Comparison of ENCODE assay signal across 8 cellular contexts in the genomic region with DNA sequence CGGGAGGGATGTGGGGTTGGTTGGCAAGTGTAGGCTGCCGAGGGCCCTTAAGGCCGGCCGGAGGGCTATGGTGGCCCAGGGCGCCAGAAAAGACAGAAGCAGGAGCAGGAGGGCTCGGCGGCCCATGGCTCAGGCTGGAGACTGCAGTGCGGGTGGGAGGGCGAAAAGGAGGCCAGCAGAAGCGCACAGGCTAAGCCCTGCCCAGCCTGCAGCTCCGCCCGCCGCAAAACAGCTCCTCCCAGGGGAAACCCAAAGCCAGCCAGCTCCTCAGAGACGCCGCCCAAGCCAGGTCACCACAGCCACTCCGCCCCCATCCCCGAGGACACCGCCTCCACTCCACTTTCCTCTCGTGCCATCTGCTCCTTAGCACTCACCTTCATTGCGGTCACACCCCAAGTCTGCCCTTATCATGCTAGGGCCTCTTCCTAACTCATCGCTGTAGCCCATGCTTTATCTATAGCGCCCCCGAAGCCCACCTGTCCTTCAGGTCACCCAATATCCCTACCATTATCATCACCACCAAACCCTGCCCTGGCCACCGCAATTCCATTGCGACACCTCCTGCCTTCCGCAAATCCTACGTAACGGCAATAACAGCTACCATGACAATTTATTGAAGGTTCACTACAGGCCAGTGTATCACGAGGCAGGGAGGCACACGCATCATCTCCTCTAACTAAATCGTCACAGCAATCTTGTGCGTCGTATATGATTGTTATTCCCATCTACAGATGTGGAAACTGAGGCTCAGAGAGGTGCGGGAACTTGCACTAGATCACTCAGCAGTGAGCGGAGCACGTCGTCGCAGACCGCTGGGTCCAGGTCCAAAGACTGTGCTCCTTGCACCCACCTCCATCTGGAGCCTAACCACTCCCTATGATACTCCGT. TPM values are rescaled to one million over a fixed set of nuclear protein-coding genes. Genes with fewer than 3 reads are reported as not detected.
DNase-seq lines count a peak whose midpoint lies in the region; FAIRE-seq and TF ChIP-seq lines count a peak whose summit lies in the region.

PRCP (minus strand) TSS at position 154 of the 888 bp plus-strand sequence; CDS start at position 126, 28 bp downstream.

- peak within 1 kb of the TSS; percentile 92 to 93 for H3K9ac ChIP-seq in stomach smooth muscle (ENCODE audit: low read length in 2 of 2)

- H3K9me3 ChIP-seq in stomach smooth muscle (ENCODE audit: control insufficient read depth in 2 of 2, low read length in 2 of 2): no peaks in the 10 kb centered on the region

- no peaks in the 10 kb centered on the region for H3K9me3 Mint-ChIP-seq in neural crest cell

- FAIRE-seq in H54 (lab: Jason Lieb, UNC): peak; percentile 96

- DNase-seq in ELF-1 (ENCODE audit: low read depth, low spot score) (peak; percentile 97), H54 (ENCODE audit: insufficient read length, low spot score) (peak; percentile 96), M059J (ENCODE audit: low read depth) (peak; percentile 93), SHP77 treated with DMSO at 0.1 percent for 48 hours (lab: John Stamatoyannopoulos, UW) (peak; percentile 86), activated gamma-delta T cell (lab: John Stamatoyannopoulos, UW) (peak; percentile 80), fibroblast of villous mesenchyme (ENCODE audit: low read depth) (peak; percentile 88), neural crest cell (ENCODE audit: low read depth, low spot score) (peak; percentile 80)

- H3K36me3 Mint-ChIP-seq in neural crest cell (ENCODE audit: low read depth): no peaks in the 10 kb centered on the region

- TF ChIP-seq POLR2A in H54 (IDR thresholded peaks at IDR 0.05; ENCODE audit: low read depth, low read length): peak; percentile 82

- H3K27ac Mint-ChIP-seq in neural crest cell (ENCODE audit: unreplicated experiment): peak within 1 kb of the TSS; percentile 95

- peaks cover 33% of the 10 kb centered on the region for H3K4me1 Mint-ChIP-seq in neural crest cell

- peak within 1 kb of the TSS; percentile 81 for H3K27ac ChIP-seq in stomach smooth muscle (ENCODE audit: low read length)

- TF ChIP-seq CTCF in fibroblast of villous mesenchyme (IDR thresholded peaks at IDR 0.05; ENCODE audit: insufficient read depth, low read depth, low read length) (no peak), neural crest cell (conservative IDR thresholded peaks at IDR 0.05) (no peak)

- no peaks in the 10 kb centered on the region for H3K27me3 ChIP-seq in stomach smooth muscle (ENCODE audit: control insufficient read depth in 1 of 2, insufficient read depth in 2 of 2, low read length in 2 of 2)

- peak within 1 kb of the TSS; percentile 99 for H3K4me3 Mint-ChIP-seq in neural crest cell

- no peaks in the 10 kb centered on the region for H3K36me3 ChIP-seq in stomach smooth muscle (ENCODE audit: control insufficient read depth in 2 of 2, insufficient read depth in 2 of 2, low read length in 2 of 2)

- H3K27me3 Mint-ChIP-seq in neural crest cell (ENCODE audit: low read depth): no peaks in the 10 kb centered on the region

- H3K4me1 ChIP-seq in stomach smooth muscle (ENCODE audit: control insufficient read depth, insufficient read depth, low read length): peaks cover 13% of the 10 kb centered on the region

- H3K4me3 ChIP-seq in fibroblast of villous mesenchyme (ENCODE audit: low read depth, low read length) (peak within 1 kb of the TSS; percentile 75), stomach smooth muscle (ENCODE audit: low read length in 2 of 2) (peak within 1 kb of the TSS; percentile 76 to 92)

RNA-seq across cellular contexts. Expression of gene PRCP, which starts in this region (rescaled TPM):
- 64.6 and 89.6 TPM in 2 replicates for total RNA-seq in M059J (2014; rRNA removed; shearing (Covaris generic))
- 25.4 and 37.1 TPM in 2 replicates for total RNA-seq in fibroblast of villous mesenchyme
- total RNA-seq in neural crest cell: 57.7 and 59.8 TPM in 2 replicates

Comparison
In these comparisons a context has a peak if more than half of its experiments do, and no peak if none do; other contexts are left out.
1. Peak in every context shown above with its lines: DNase-seq, H3K4me3 ChIP-seq and H3K27ac ChIP-seq.